In genomic region chr1:117366281-117366981, GRCh38 we compare ENCODE assay signal across 1 cellular context.
TF ChIP-seq lines count a peak whose summit lies in the region.

No MANE protein-coding gene starts in this region.

TF ChIP-seq in WTC11, 78 proteins besides CTCF, POLR2A, EP300 and RAD21 (continued from another document and continues in another):
- TF ChIP-seq ZBTB43 (CRISPR knock-in tag; IDR thresholded peaks at IDR 0.05), result peak; percentile 72; the same call in 1 of the 2 replicates
- TF ChIP-seq NFE2L1 (CRISPR knock-in tag; IDR thresholded peaks at IDR 0.05), result peak; percentile 64; the same call in 1 of the 2 replicates
- no peak for TF ChIP-seq EMX1 (CRISPR knock-in tag; IDR thresholded peaks at IDR 0.05)
- peak; percentile 45; the same call in 1 of the 2 replicates for TF ChIP-seq CREM (CRISPR knock-in tag; IDR thresholded peaks at IDR 0.05)
- no peak for TF ChIP-seq FOXK1 (CRISPR knock-in tag; IDR thresholded peaks at IDR 0.05)
- no peak for TF ChIP-seq ELF4 (CRISPR knock-in tag; IDR thresholded peaks at IDR 0.05; ENCODE audit: low read depth)
- TF ChIP-seq NR1H2 (CRISPR knock-in tag; IDR thresholded peaks at IDR 0.05), result no peak
- no peak for TF ChIP-seq NR3C1 (CRISPR knock-in tag; conservative IDR thresholded peaks at IDR 0.05; ENCODE audit: low read depth)
- no peak for TF ChIP-seq ZNF532 (CRISPR knock-in tag; IDR thresholded peaks at IDR 0.05; ENCODE audit: borderline replicate concordance)
- no peak for TF ChIP-seq ERG (CRISPR knock-in tag; IDR thresholded peaks at IDR 0.05)
- no peak for TF ChIP-seq ZNF423 (CRISPR knock-in tag; IDR thresholded peaks at IDR 0.05)
- TF ChIP-seq USF1 (CRISPR knock-in tag; IDR thresholded peaks at IDR 0.05), result no peak
- TF ChIP-seq GABPB1 (CRISPR knock-in tag; IDR thresholded peaks at IDR 0.05), result peak; percentile 37; the same call in 1 of the 2 replicates
- TF ChIP-seq HMGA2 (CRISPR knock-in tag; IDR thresholded peaks at IDR 0.05), result no peak
- peak; percentile 90 for TF ChIP-seq FOXP1 (CRISPR knock-in tag; IDR thresholded peaks at IDR 0.05; ENCODE audit: borderline replicate concordance)
- TF ChIP-seq FOXJ3 (CRISPR knock-in tag; IDR thresholded peaks at IDR 0.05; ENCODE audit: borderline replicate concordance), result no peak
- no peak for TF ChIP-seq MXD4 (CRISPR knock-in tag; IDR thresholded peaks at IDR 0.05; ENCODE audit: borderline replicate concordance)
- TF ChIP-seq STAT6 (CRISPR knock-in tag; conservative IDR thresholded peaks at IDR 0.05; ENCODE audit: low read depth), result no peak
- TF ChIP-seq ZNF396 (CRISPR knock-in tag; IDR thresholded peaks at IDR 0.05; ENCODE audit: borderline replicate concordance), result no peak
- TF ChIP-seq AR (CRISPR knock-in tag; IDR thresholded peaks at IDR 0.05), result no peak
- no peak for TF ChIP-seq MLX (CRISPR knock-in tag; IDR thresholded peaks at IDR 0.05)
- TF ChIP-seq ZSCAN18 (CRISPR knock-in tag; IDR thresholded peaks at IDR 0.05), result no peak
- TF ChIP-seq IRF2 (CRISPR knock-in tag; IDR thresholded peaks at IDR 0.05; ENCODE audit: borderline replicate concordance, low read depth), result no peak
- TF ChIP-seq SOX15 (CRISPR knock-in tag; IDR thresholded peaks at IDR 0.05), result no peak
- no peak for TF ChIP-seq JAZF1 (CRISPR knock-in tag; IDR thresholded peaks at IDR 0.05)
- TF ChIP-seq ATF2 (CRISPR knock-in tag; IDR thresholded peaks at IDR 0.05; ENCODE audit: borderline replicate concordance, low read depth), result no peak
- no peak for TF ChIP-seq NR2C2 (CRISPR knock-in tag; IDR thresholded peaks at IDR 0.05)
- TF ChIP-seq MYBL2 (CRISPR knock-in tag; IDR thresholded peaks at IDR 0.05), result no peak
- TF ChIP-seq ZNF121 (CRISPR knock-in tag; IDR thresholded peaks at IDR 0.05), result no peak
- no peak for TF ChIP-seq GTF2I (CRISPR knock-in tag; conservative IDR thresholded peaks at IDR 0.05)
- TF ChIP-seq RELA (CRISPR knock-in tag; IDR thresholded peaks at IDR 0.05; ENCODE audit: borderline replicate concordance), result no peak
- TF ChIP-seq CREB1 (CRISPR knock-in tag; IDR thresholded peaks at IDR 0.05), result no peak
- no peak for TF ChIP-seq MAX (CRISPR knock-in tag; IDR thresholded peaks at IDR 0.05)
- TF ChIP-seq E2F5 (CRISPR knock-in tag; IDR thresholded peaks at IDR 0.05), result peak; percentile 77
- no peak for TF ChIP-seq USF2 (CRISPR knock-in tag; IDR thresholded peaks at IDR 0.05)
- TF ChIP-seq KAT7 (CRISPR knock-in tag; IDR thresholded peaks at IDR 0.05; ENCODE audit: borderline replicate concordance), result peak; percentile 94; the same call in 1 of the 2 replicates
- TF ChIP-seq CDX4 (CRISPR knock-in tag; IDR thresholded peaks at IDR 0.05; ENCODE audit: borderline replicate concordance), result no peak
